14 cellular contexts compared by ENCODE assay signal in genomic region chr16:68636064-68636551, GRCh38. TPM values are rescaled to one million over a fixed set of nuclear protein-coding genes. Genes with fewer than 3 reads are reported as not detected.
A peak's percentile ranks its signal among the peaks of the same experiment; 100 is the strongest.
DNase-seq lines count a peak whose midpoint lies in the region; ATAC-seq and TF ChIP-seq lines count a peak whose summit lies in the region.
"Had no signal": no experiment of that assay in that cellular context is flagged by ENCODE, and none has a peak within 500 bp of the region (broad histone marks: within the 10 kb centered on the region; RNA-seq: fewer than 3 reads in every experiment).

No MANE protein-coding gene starts in this region.

- intact Hi-C loops in breast epithelium (cut with DNase I; ENCODE audit: low total_unique reads) (no loop called here), lower lobe of right lung (cut with DNase I) (no loop called here)
- intact Hi-C loops in activated CD8-positive, alpha-beta T cell treated with anti-CD3 and anti-CD28 coated beads for 36 hours (cut with micrococcal nuclease) = no loop called here

- H2AFZ ChIP-seq in GM23338 = no peak overlapping the region

- H3K79me2 ChIP-seq in GM23338 (replicated peaks; ENCODE audit: insufficient read depth) = no peaks in the 10 kb centered on the region

- no peaks in the 10 kb centered on the region for H4K20me1 ChIP-seq in GM23338 (replicated peaks; ENCODE audit: insufficient read depth)

- H3K4me3 ChIP-seq in GM23338 (no peak overlapping the region), breast epithelium (no peak overlapping the region), lower lobe of right lung (no peak overlapping the region), skin epidermis (no peak overlapping the region), HAP-1 (no peak overlapping the region)
- H3K4me3 ChIP-seq: K562 had no signal

- no peak for DNase-seq in GM23338 (ENCODE audit: low spot score)
- DNase-seq in breast epithelium (ENCODE audit: low spot score in 2 of 2) = peak in 1 of 2 donors; percentile 78
- DNase-seq in lower lobe of right lung = no peak
- no peak for DNase-seq in GM10266 (ENCODE audit: extremely low spot score)
- DNase-seq in activated CD8-positive, alpha-beta T cell treated with anti-CD3 and anti-CD28 coated beads for 36 hours = no peak
- DNase-seq in HAP-1 (ENCODE audit: low spot score in 2 of 2) = no peak
- DNase-seq: aorta; naive thymus-derived CD8-positive, alpha-beta T cell; stimulated activated naive CD4-positive, alpha-beta T cell; T-cell had no signal

- no peaks in the 10 kb centered on the region for H3F3A ChIP-seq in GM23338 (replicated peaks; ENCODE audit: low read depth)

- peaks cover 5% of the 10 kb centered on the region for H3K27me3 Mint-ChIP-seq in GM23338 (ENCODE audit: insufficient read depth, low read depth, poor library complexity)
- peaks cover 6% of the 10 kb centered on the region for H3K27me3 Mint-ChIP-seq in activated CD8-positive, alpha-beta T cell treated with anti-CD3 and anti-CD28 coated beads for 36 hours

- no peaks in the 10 kb centered on the region; the same call in 2 of the 3 replicates for H3K9me3 Mint-ChIP-seq in GM23338
- no peaks in the 10 kb centered on the region for H3K9me3 Mint-ChIP-seq in activated CD8-positive, alpha-beta T cell treated with anti-CD3 and anti-CD28 coated beads for 36 hours
- H3K9me3 Mint-ChIP-seq: naive thymus-derived CD8-positive, alpha-beta T cell; T-cell had no signal

- H3K4me1 Mint-ChIP-seq in GM23338 = peaks cover 8% of the 10 kb centered on the region; the same call in 2 of the 3 replicates
- peaks cover 2% of the 10 kb centered on the region for H3K4me1 Mint-ChIP-seq in activated CD8-positive, alpha-beta T cell treated with anti-CD3 and anti-CD28 coated beads for 36 hours (ENCODE audit: low read depth)
- H3K4me1 Mint-ChIP-seq: B cell, T-cell had no signal

- CTCF ChIA-PET in activated CD8-positive, alpha-beta T cell treated with anti-CD3 and anti-CD28 coated beads for 36 hours (lab: Charles Lee) = interaction anchor here (1.2 kb wide), 2 partner anchors 46 to 96 kb away, joined by 3 to 4 read pairs; no protein-coding TSS in a partner anchor

- ATAC-seq in GM23338 (peak; percentile 23; the same call in 2 of the 3 replicates), lower lobe of right lung (peak; percentile 47 to 64), GM19397 (IDR thresholded peaks at IDR 0.05; ENCODE audit: unreplicated experiment) (no peak)
- no peak for ATAC-seq in activated CD8-positive, alpha-beta T cell treated with anti-CD3 and anti-CD28 coated beads for 36 hours
- ATAC-seq: K562; naive thymus-derived CD8-positive, alpha-beta T cell; T-cell had no signal

- H3K4me3 Mint-ChIP-seq in GM23338 = no peak overlapping the region
- no peak overlapping the region for H3K4me3 Mint-ChIP-seq in activated CD8-positive, alpha-beta T cell treated with anti-CD3 and anti-CD28 coated beads for 36 hours
- H3K4me3 Mint-ChIP-seq: B cell; naive thymus-derived CD8-positive, alpha-beta T cell; T-cell had no signal

- TF ChIP-seq CTCF in GM23338 (conservative IDR thresholded peaks at IDR 0.05; ENCODE audit: low read depth in 2 of 2) (no peak), breast epithelium (IDR thresholded peaks at IDR 0.05) (no peak), lower lobe of right lung (IDR thresholded peaks at IDR 0.05) (no peak), GM10266 (IDR thresholded peaks at IDR 0.05; ENCODE audit: control insufficient read depth, insufficient read depth, low read depth, missing control alignments) (no peak)
- no peak for TF ChIP-seq CTCF in activated CD8-positive, alpha-beta T cell treated with anti-CD3 and anti-CD28 coated beads for 36 hours (IDR thresholded peaks at IDR 0.05)

- H3K27ac ChIP-seq in GM23338 (ENCODE audit: low read depth) (no peak overlapping the region), breast epithelium (peak overlapping the region; percentile 68 to 77), lower lobe of right lung (no peak overlapping the region), skin epidermis (peak overlapping the region in 14 of 21 experiments; percentile 1 to 84 (median 48))

- H3K36me3 Mint-ChIP-seq in GM23338 (ENCODE audit: low read depth) = no peaks in the 10 kb centered on the region
- no peaks in the 10 kb centered on the region for H3K36me3 Mint-ChIP-seq in activated CD8-positive, alpha-beta T cell treated with anti-CD3 and anti-CD28 coated beads for 36 hours (ENCODE audit: low read depth)
- H3K36me3 Mint-ChIP-seq: T-cell had no signal

- no peak overlapping the region for H3K27ac Mint-ChIP-seq in GM23338
- H3K27ac Mint-ChIP-seq in activated CD8-positive, alpha-beta T cell treated with anti-CD3 and anti-CD28 coated beads for 36 hours = no peak overlapping the region
- H3K27ac Mint-ChIP-seq: B cell; naive thymus-derived CD8-positive, alpha-beta T cell; T-cell had no signal

- H3K27me3 ChIP-seq in GM23338 (ENCODE audit: insufficient read depth) = no peaks in the 10 kb centered on the region
- H3K27me3 ChIP-seq in breast epithelium = no peaks in the 10 kb centered on the region
- no peaks in the 10 kb centered on the region for H3K27me3 ChIP-seq in lower lobe of right lung (ENCODE audit: low read depth)
- H3K27me3 ChIP-seq in HAP-1 (ENCODE audit: low read depth) = no peaks in the 10 kb centered on the region

- H3K4me1 ChIP-seq in GM23338 (ENCODE audit: insufficient read depth) (peaks cover 3% of the 10 kb centered on the region), breast epithelium (no peaks in the 10 kb centered on the region), lower lobe of right lung (no peaks in the 10 kb centered on the region), HAP-1 (peaks cover 8% of the 10 kb centered on the region)

- H3K9me3 ChIP-seq in breast epithelium = no peaks in the 10 kb centered on the region
- H3K9me3 ChIP-seq in lower lobe of right lung = no peaks in the 10 kb centered on the region
- no peaks in the 10 kb centered on the region for H3K9me3 ChIP-seq in HAP-1

- no peak overlapping the region for H3K4me2 ChIP-seq in GM23338

- no peaks in the 10 kb centered on the region for H3K9me2 ChIP-seq in GM23338 (ENCODE audit: insufficient read depth)

- in situ Hi-C loops in HAP-1 (cut with MboI; ENCODE audit: low sequenced_read_pairs) = no loop called here

- POLR2A ChIA-PET in activated CD8-positive, alpha-beta T cell treated with anti-CD3 and anti-CD28 coated beads for 36 hours (lab: Charles Lee) = no interaction called here

- no peaks in the 10 kb centered on the region for H3K36me3 ChIP-seq in GM23338 (ENCODE audit: insufficient read depth)
- no peaks in the 10 kb centered on the region for H3K36me3 ChIP-seq in breast epithelium
- no peaks in the 10 kb centered on the region for H3K36me3 ChIP-seq in lower lobe of right lung
- H3K36me3 ChIP-seq in HAP-1 (replicated peaks) = no peaks in the 10 kb centered on the region

- no peak for TF ChIP-seq POLR2A in breast epithelium (IDR thresholded peaks at IDR 0.05)

TF ChIP-seq in GM23338, 12 proteins besides CTCF, POLR2A, EP300 and RAD21 (continues in another document):
- TF ChIP-seq POLR2AphosphoS5 (IDR thresholded peaks at IDR 0.05; ENCODE audit: low read depth) = no peak
- no peak for TF ChIP-seq EZH2phosphoT487 (IDR thresholded peaks at IDR 0.05; ENCODE audit: unreplicated experiment)

RNA-seq across cellular contexts. Expression of gene CDH3, which starts 9.0 kb away (rescaled TPM):
- total RNA-seq in GM23338 (2014; rRNA removed; shearing (Covaris generic)) = 197 and 210 TPM in 2 replicates
- polyA plus RNA-seq in GM23338 (2016; fragmentation: Nextera tagmentation; extraction: Ambion mirVana) = 73.6 and 78.0 TPM in 2 replicates
- total RNA-seq in breast epithelium (10 to 100 TPM in 2 of 3 donors, under 1 TPM in 1; 0.32 to 62.6 (median 39.0) TPM), lower lobe of right lung (3.4 TPM)
- total RNA-seq in activated CD8-positive, alpha-beta T cell treated with anti-CD3 and anti-CD28 coated beads for 36 hours = 1 to 10 TPM in 1 of 2 experiments, under 1 TPM in 1; 0.65 to 2.1 TPM
- polyA plus RNA-seq: naive thymus-derived CD8-positive, alpha-beta T cell had no signal

Comparison
In these comparisons a context has a peak if more than half of its experiments do, and no peak if none do; other contexts are left out.
1. ATAC-seq: peak in GM23338 (single experiment) and lower lobe of right lung (2 of 2); none in activated CD8-positive, alpha-beta T cell treated with anti-CD3 and anti-CD28 coated beads for 36 hours (single experiment) and GM19397 (single experiment).
2. H3K27ac ChIP-seq: peak in breast epithelium (2 of 2) and skin epidermis (14 of 21); none in GM23338 (single experiment) and lower lobe of right lung (single experiment).